Comparison of ENCODE assay signal across 10 cellular contexts in the genomic region with DNA sequence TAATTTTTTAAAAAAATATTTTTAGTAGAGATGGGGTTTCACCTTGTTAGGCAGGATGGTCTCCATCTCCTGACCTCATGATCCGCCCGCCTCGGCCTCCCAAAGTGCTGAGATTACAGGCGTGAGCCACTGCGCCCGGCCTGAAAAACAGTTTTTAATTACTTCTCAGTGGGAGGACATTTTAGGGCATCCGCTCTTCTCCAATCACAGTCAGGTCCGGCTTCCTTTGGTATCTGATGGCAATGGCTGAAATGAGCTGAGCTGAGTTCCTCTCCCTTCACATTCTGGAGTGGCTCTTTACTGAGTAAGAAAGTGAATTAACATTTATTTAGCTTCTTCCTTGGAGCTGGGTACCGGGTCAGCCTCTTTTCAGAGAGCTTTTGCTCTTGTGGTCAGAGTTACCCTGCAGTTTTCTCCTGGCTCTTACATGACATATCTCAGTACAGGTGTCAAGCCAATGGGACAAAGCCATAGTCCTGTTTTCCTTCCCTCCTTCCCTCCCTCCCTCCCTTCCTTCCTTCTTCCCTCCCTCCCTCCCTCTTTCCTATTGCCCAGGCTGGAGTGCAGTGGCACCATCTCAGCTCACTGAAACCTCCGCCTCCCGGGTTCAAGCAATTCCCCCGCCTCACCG. TPM values are rescaled to one million over a fixed set of nuclear protein-coding genes. Genes with fewer than 3 reads are reported as not detected.
DNase-seq lines count a peak whose midpoint lies in the region; ATAC-seq and TF ChIP-seq lines count a peak whose summit lies in the region.
"Had no signal": no experiment of that assay in that cellular context is flagged by ENCODE, and none has a peak within 500 bp of the region (broad histone marks: within the 10 kb centered on the region; RNA-seq: fewer than 3 reads in every experiment).

No MANE protein-coding gene starts in this region.

- H3K27me3 ChIP-seq in cardiac muscle cell (no peaks in the 10 kb centered on the region), heart right ventricle (no peaks in the 10 kb centered on the region), tibial artery (no peaks in the 10 kb centered on the region)
- H3K27me3 ChIP-seq: BLaER1 treated with 17β-estradiol and CSF1 and Interleukin-3, amounts not matched to agents 10 nM and 100 nM had no signal

- intact Hi-C loops in heart right ventricle (cut with DNase I) (loop anchor here in 1 of 10 donors (10.0 kb wide), 1 partner anchor 118 kb away; no protein-coding TSS in a partner anchor), tibial artery (cut with DNase I; ENCODE audit: low total_unique reads) (no loop called here)

- no peak for ATAC-seq in heart right ventricle

- peak overlapping the region; percentile 97 for H3K4me3 Mint-ChIP-seq in activated naive CD8-positive, alpha-beta T cell
- H3K4me3 Mint-ChIP-seq in immature natural killer cell, result peak overlapping the region in 3 of 5 donors; percentile 95 to 96 (median 95)

- WGBS in heart right ventricle, 2 donors, result 64 to 66% methylated on average over 13 of the region's 13 CpGs

- peak overlapping the region; percentile 98 for H3K27ac Mint-ChIP-seq in activated naive CD8-positive, alpha-beta T cell
- no peak overlapping the region for H3K27ac Mint-ChIP-seq in immature natural killer cell

- H3K9me3 Mint-ChIP-seq in activated naive CD8-positive, alpha-beta T cell (ENCODE audit: low read depth), result no peaks in the 10 kb centered on the region
- no peaks in the 10 kb centered on the region for H3K9me3 Mint-ChIP-seq in immature natural killer cell

- H3K4me1 ChIP-seq in cardiac muscle cell (ENCODE audit: low read depth), result peaks cover 3% of the 10 kb centered on the region
- H3K4me1 ChIP-seq in heart right ventricle, result peaks cover 0 to 37% (median 24%) of the 10 kb centered on the region in 9 donors
- peaks cover 0 to 47% (median 30%) of the 10 kb centered on the region in 4 donors for H3K4me1 ChIP-seq in tibial artery

- H3K4me3 ChIP-seq in cardiac muscle cell, result peak overlapping the region; percentile 85
- peak overlapping the region in 5 of 10 donors; percentile 77 to 97 (median 92) for H3K4me3 ChIP-seq in heart right ventricle
- peak overlapping the region; percentile 68 to 88 for H3K4me3 ChIP-seq in tibial artery

- no peak for TF ChIP-seq CTCF in cardiac muscle cell (IDR thresholded peaks at IDR 0.05; ENCODE audit: low read depth, low read length)
- TF ChIP-seq CTCF in heart right ventricle (IDR thresholded peaks at IDR 0.05), result no peak
- TF ChIP-seq CTCF in tibial artery (IDR thresholded peaks at IDR 0.05), result no peak

- peaks cover 27% of the 10 kb centered on the region for H3K4me1 Mint-ChIP-seq in activated naive CD8-positive, alpha-beta T cell (ENCODE audit: low read depth)
- peaks cover 24 to 33% of the 10 kb centered on the region in 2 donors for H3K4me1 Mint-ChIP-seq in immature natural killer cell

- H3K36me3 ChIP-seq in cardiac muscle cell, result peaks cover 6% of the 10 kb centered on the region
- peaks cover 0 to 35% (median 9%) of the 10 kb centered on the region in 9 donors for H3K36me3 ChIP-seq in heart right ventricle
- peaks cover 5 to 15% (median 8%) of the 10 kb centered on the region in 3 donors for H3K36me3 ChIP-seq in tibial artery

- H3K9me3 ChIP-seq in cardiac muscle cell (ENCODE audit: low read depth), result no peaks in the 10 kb centered on the region
- H3K9me3 ChIP-seq in heart right ventricle, result no peaks in the 10 kb centered on the region
- no peaks in the 10 kb centered on the region for H3K9me3 ChIP-seq in tibial artery
- H3K9me3 ChIP-seq: BLaER1 treated with 17β-estradiol and CSF1 and Interleukin-3, amounts not matched to agents 10 nM and 100 nM; mucosa of descending colon had no signal

- DNase-seq in cardiac muscle cell (ENCODE audit: low read depth in 1 of 2, low spot score in 1 of 2), result no peak
- no peak for DNase-seq in heart right ventricle
- no peak for DNase-seq in immature natural killer cell
- no peak for DNase-seq in tibial artery
- DNase-seq in NCI-H748 (lab: John Stamatoyannopoulos, UW; ENCODE audit: unreplicated experiment), result no peak
- DNase-seq in NCI-H1694 treated with DMSO at 0.1 percent for 48 hours (lab: John Stamatoyannopoulos, UW), result no peak
- DNase-seq in UCSD-AML1 (lab: John Stamatoyannopoulos, UW; ENCODE audit: unreplicated experiment), result no peak

- H3K27ac ChIP-seq in cardiac muscle cell, result no peak overlapping the region
- H3K27ac ChIP-seq in heart right ventricle, result peak overlapping the region in 1 of 10 donors; percentile 75
- H3K27ac ChIP-seq in tibial artery, result peak overlapping the region; percentile 73 to 75

- H3K27me3 Mint-ChIP-seq in activated naive CD8-positive, alpha-beta T cell, result no peaks in the 10 kb centered on the region
- peaks cover 3 to 5% (median 4%) of the 10 kb centered on the region in 3 donors for H3K27me3 Mint-ChIP-seq in immature natural killer cell (ENCODE audit: low read depth in 3 of 3)

- H3K36me3 Mint-ChIP-seq in activated naive CD8-positive, alpha-beta T cell, result peaks cover 11% of the 10 kb centered on the region
- peaks cover 0 to 14% (median 4%) of the 10 kb centered on the region in 3 donors for H3K36me3 Mint-ChIP-seq in immature natural killer cell

RNA-seq across cellular contexts. Expression of a gene that starts 1.1 kb away (rescaled TPM):
- total RNA-seq in cardiac muscle cell (10.2 and 14.9 TPM in 2 replicates), heart right ventricle (10 to 100 TPM in 9 of 10 donors, 1 to 10 TPM in 1; 9.7 to 17.3 (median 12.5) TPM)
- polyA plus RNA-seq in cardiac muscle cell (8.7 and 9.7 TPM in 2 replicates), heart right ventricle (1 to 10 TPM; 4.8 to 9.6 TPM), immature natural killer cell (10 to 100 TPM in 2 of 3 donors, 1 to 10 TPM in 1; 6.3 to 14.4 (median 10.4) TPM)
